Comparison of ENCODE assay signal across 3 cellular contexts in genomic region chr15:26971303-26972018, GRCh38.
A peak's percentile ranks its signal among the peaks of the same experiment; 100 is the strongest.
TF ChIP-seq lines count a peak whose summit lies in the region.

No MANE protein-coding gene starts in this region.

TF ChIP-seq in A549, 52 proteins besides CTCF, POLR2A, EP300 and RAD21 (continues in another document):
- TF ChIP-seq MYC (IDR thresholded peaks at IDR 0.05; ENCODE audit: borderline replicate concordance, low read length) = no peak
- no peak for TF ChIP-seq NR3C1 (IDR thresholded peaks at IDR 0.05)
- no peak for TF ChIP-seq ZSCAN20 (CRISPR knock-in tag; IDR thresholded peaks at IDR 0.05)
- no peak for TF ChIP-seq HDAC2 (IDR thresholded peaks at IDR 0.05)
- TF ChIP-seq, protein P1, sequence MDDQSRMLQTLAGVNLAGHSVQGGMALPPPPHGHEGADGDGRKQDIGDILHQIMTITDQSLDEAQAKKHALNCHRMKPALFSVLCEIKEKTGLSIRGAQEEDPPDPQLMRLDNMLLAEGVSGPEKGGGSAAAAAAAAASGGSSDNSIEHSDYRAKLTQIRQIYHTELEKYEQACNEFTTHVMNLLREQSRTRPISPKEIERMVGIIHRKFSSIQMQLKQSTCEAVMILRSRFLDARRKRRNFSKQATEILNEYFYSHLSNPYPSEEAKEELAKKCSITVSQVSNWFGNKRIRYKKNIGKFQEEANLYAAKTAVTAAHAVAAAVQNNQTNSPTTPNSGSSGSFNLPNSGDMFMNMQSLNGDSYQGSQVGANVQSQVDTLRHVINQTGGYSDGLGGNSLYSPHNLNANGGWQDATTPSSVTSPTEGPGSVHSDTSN (IDR thresholded peaks at IDR 0.05) = no peak
- no peak for TF ChIP-seq CBX2 (IDR thresholded peaks at IDR 0.05; ENCODE audit: borderline replicate concordance, low read depth)
- no peak for TF ChIP-seq FOSB (CRISPR knock-in tag; IDR thresholded peaks at IDR 0.05)
- TF ChIP-seq MAFK (IDR thresholded peaks at IDR 0.05; ENCODE audit: partially characterized antibody) = no peak
- TF ChIP-seq REST (IDR thresholded peaks at IDR 0.05) = no peak
- TF ChIP-seq, protein P2, sequence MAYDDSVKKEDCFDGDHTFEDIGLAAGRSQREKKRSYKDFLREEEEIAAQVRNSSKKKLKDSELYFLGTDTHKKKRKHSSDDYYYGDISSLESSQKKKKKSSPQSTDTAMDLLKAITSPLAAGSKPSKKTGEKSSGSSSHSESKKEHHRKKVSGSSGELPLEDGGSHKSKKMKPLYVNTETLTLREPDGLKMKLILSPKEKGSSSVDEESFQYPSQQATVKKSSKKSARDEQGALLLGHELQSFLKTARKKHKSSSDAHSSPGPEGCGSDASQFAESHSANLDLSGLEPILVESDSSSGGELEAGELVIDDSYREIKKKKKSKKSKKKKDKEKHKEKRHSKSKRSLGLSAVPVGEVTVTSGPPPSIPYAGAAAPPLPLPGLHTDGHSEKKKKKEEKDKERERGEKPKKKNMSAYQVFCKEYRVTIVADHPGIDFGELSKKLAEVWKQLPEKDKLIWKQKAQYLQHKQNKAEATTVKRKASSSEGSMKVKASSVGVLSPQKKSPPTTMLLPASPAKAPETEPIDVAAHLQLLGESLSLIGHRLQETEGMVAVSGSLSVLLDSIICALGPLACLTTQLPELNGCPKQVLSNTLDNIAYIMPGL (CRISPR knock-in tag; IDR thresholded peaks at IDR 0.05; ENCODE audit: borderline replicate concordance) = no peak
- TF ChIP-seq KDM1A (IDR thresholded peaks at IDR 0.05; ENCODE audit: low read depth) = no peak
- TF ChIP-seq CHD4 (IDR thresholded peaks at IDR 0.05; ENCODE audit: borderline replicate concordance) = no peak
- TF ChIP-seq ZNF302 (CRISPR knock-in tag; IDR thresholded peaks at IDR 0.05) = no peak
- no peak for TF ChIP-seq EHMT2 (IDR thresholded peaks at IDR 0.05; ENCODE audit: low read depth)
- no peak for TF ChIP-seq HEYL (CRISPR knock-in tag; IDR thresholded peaks at IDR 0.05)
- no peak for TF ChIP-seq GATA3 (IDR thresholded peaks at IDR 0.05; ENCODE audit: borderline replicate concordance)
- TF ChIP-seq JUN (IDR thresholded peaks at IDR 0.05) = no peak

TF ChIP-seq in H1, 55 proteins besides CTCF, POLR2A, EP300 and RAD21:
- TF ChIP-seq MAFK (IDR thresholded peaks at IDR 0.05; ENCODE audit: low read depth, low read length) = no peak
- TF ChIP-seq SP1 (IDR thresholded peaks at IDR 0.05; ENCODE audit: low read depth, low read length) = no peak
- TF ChIP-seq RNF2 (IDR thresholded peaks at IDR 0.05; ENCODE audit: borderline replicate concordance, low read depth, low read length, missing control alignments, poor library complexity, severe bottlenecking) = no peak
- no peak for TF ChIP-seq TCF12 (IDR thresholded peaks at IDR 0.05; ENCODE audit: low read depth, low read length)
- TF ChIP-seq POU5F1 (IDR thresholded peaks at IDR 0.05; ENCODE audit: low read depth, low read length) = no peak
- TF ChIP-seq USF2 (IDR thresholded peaks at IDR 0.05; ENCODE audit: low read length) = no peak
- TF ChIP-seq SIX5 (IDR thresholded peaks at IDR 0.05; ENCODE audit: low read depth, low read length) = no peak
- no peak for TF ChIP-seq SIN3A (conservative IDR thresholded peaks at IDR 0.05 in 1 of 2, IDR thresholded peaks at IDR 0.05 in 1 of 2; ENCODE audit: low read depth in 1 of 2, low read length in 2 of 2)
- TF ChIP-seq CHD2 (IDR thresholded peaks at IDR 0.05; ENCODE audit: low read length) = no peak
- TF ChIP-seq HDAC6 (IDR thresholded peaks at IDR 0.05; ENCODE audit: low read depth, low read length) = no peak
- peak; percentile 88 for TF ChIP-seq KDM4A (IDR thresholded peaks at IDR 0.05; ENCODE audit: low read depth, low read length, severe bottlenecking)
- peak; percentile 64 for TF ChIP-seq EZH2 (IDR thresholded peaks at IDR 0.05; ENCODE audit: low read depth, low read length, severe bottlenecking)
- no peak for TF ChIP-seq SP4 (IDR thresholded peaks at IDR 0.05; ENCODE audit: low read length)
- no peak for TF ChIP-seq ATF2 (IDR thresholded peaks at IDR 0.05; ENCODE audit: low read length)
- 0 out of 4 replicates have a peak, but pooled peaks of 1 of the 2 experiments have one; percentile 20 for TF ChIP-seq HDAC2 (IDR thresholded peaks at IDR 0.05; ENCODE audit: borderline replicate concordance in 1 of 2, low read depth in 2 of 2, low read length in 2 of 2)
- TF ChIP-seq ASH2L (IDR thresholded peaks at IDR 0.05; ENCODE audit: low read length) = peak; percentile 35
- no peak for TF ChIP-seq CBX5 (IDR thresholded peaks at IDR 0.05; ENCODE audit: low read depth, low read length)
- TF ChIP-seq KDM1A (IDR thresholded peaks at IDR 0.05; ENCODE audit: borderline replicate concordance, low read length) = no peak
- no peak for TF ChIP-seq CHD1 (IDR thresholded peaks at IDR 0.05; ENCODE audit: low read depth, low read length)
- no peak for TF ChIP-seq KDM5A (IDR thresholded peaks at IDR 0.05; ENCODE audit: low read length)
- TF ChIP-seq SRF (IDR thresholded peaks at IDR 0.05; ENCODE audit: low read depth, low read length) = no peak
- TF ChIP-seq SP2 (IDR thresholded peaks at IDR 0.05; ENCODE audit: low read length) = no peak
- no peak for TF ChIP-seq NRF1 (IDR thresholded peaks at IDR 0.05; ENCODE audit: low read depth, low read length)
- no peak for TF ChIP-seq SIRT6 (IDR thresholded peaks at IDR 0.05; ENCODE audit: low read length)
- TF ChIP-seq ZNF274 (IDR thresholded peaks at IDR 0.05; ENCODE audit: borderline replicate concordance, extremely low read depth, low read length) = no peak
- TF ChIP-seq, protein P3, sequence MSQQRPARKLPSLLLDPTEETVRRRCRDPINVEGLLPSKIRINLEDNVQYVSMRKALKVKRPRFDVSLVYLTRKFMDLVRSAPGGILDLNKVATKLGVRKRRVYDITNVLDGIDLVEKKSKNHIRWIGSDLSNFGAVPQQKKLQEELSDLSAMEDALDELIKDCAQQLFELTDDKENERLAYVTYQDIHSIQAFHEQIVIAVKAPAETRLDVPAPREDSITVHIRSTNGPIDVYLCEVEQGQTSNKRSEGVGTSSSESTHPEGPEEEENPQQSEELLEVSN (IDR thresholded peaks at IDR 0.05) = no peak
- TF ChIP-seq SUZ12 (IDR thresholded peaks at IDR 0.05; ENCODE audit: low read length) = peak; percentile 65

TF ChIP-seq in neural cell, 6 proteins besides CTCF, POLR2A, EP300 and RAD21:
- TF ChIP-seq SMC3 (conservative IDR thresholded peaks at IDR 0.05; ENCODE audit: poor library complexity) (peak; percentile 50), MXI1 (conservative IDR thresholded peaks at IDR 0.05; ENCODE audit: poor library complexity, severe bottlenecking) (no peak), EZH2 (IDR thresholded peaks at IDR 0.05; ENCODE audit: borderline replicate concordance, insufficient read depth, low read length, poor library complexity, severe bottlenecking) (no peak), POLR2AphosphoS5 (IDR thresholded peaks at IDR 0.05) (no peak), REST (IDR thresholded peaks at IDR 0.05; ENCODE audit: borderline replicate concordance) (no peak)
